Comparison of ENCODE assay signal across 17 cellular contexts in the genomic region with DNA sequence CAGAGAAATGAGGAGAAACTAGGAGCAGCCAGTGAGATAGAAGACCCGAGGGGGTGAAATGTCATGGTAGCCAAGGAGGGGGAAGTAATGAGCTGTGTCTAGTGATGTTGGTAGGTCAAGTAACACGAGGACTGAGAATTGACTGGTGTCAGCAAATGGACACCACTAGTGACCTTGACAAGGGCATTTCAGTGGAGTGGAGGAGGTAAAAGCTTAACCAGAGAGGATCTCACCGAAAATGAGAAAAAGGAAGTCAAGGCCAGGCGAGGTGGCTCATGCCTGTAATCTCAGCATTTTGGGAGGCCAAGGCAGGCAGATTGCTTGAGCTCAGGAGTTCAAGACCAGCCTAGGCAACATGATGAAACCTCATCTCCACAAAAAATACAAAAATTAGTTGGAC. TPM values are rescaled to one million over a fixed set of nuclear protein-coding genes. Genes with fewer than 3 reads are reported as not detected.
A peak's percentile ranks its signal among the peaks of the same experiment; 100 is the strongest.
DNase-seq lines count a peak whose midpoint lies in the region; ATAC-seq lines count a peak whose summit lies in the region.
"Had no signal": no experiment of that assay in that cellular context is flagged by ENCODE, and none has a peak within 500 bp of the region (broad histone marks: within the 10 kb centered on the region; RNA-seq: fewer than 3 reads in every experiment).

No MANE protein-coding gene starts in this region.

- no peaks in the 10 kb centered on the region for H3K36me3 ChIP-seq in CD4-positive, CD25-positive, alpha-beta regulatory T cell (ENCODE audit: control insufficient read depth, insufficient read depth, low read length)
- H3K36me3 ChIP-seq: BLaER1 treated with 17β-estradiol and CSF1 and Interleukin-3, amounts not matched to agents 10 nM and 100 nM had no signal

- H3K27me3 Mint-ChIP-seq in CD4-positive, CD25-positive, alpha-beta regulatory T cell, result peaks cover 23% of the 10 kb centered on the region
- H3K27me3 Mint-ChIP-seq in T-helper 17 cell, result peaks cover 6% of the 10 kb centered on the region
- peaks cover 13% of the 10 kb centered on the region for H3K27me3 Mint-ChIP-seq in stimulated activated memory B cell treated with anti-CD40 and anti-IgM and Interleukin-4, amounts not matched to agents 10 μg/mL and 1 μg/mL and 100 μg/mL, for 72 hours
- peaks cover 2% of the 10 kb centered on the region for H3K27me3 Mint-ChIP-seq in activated CD4-positive, alpha-beta T cell treated with anti-CD3 and anti-CD28 coated beads, Interleukin-2, amount 10 ng/mL, durations not matched to agents 24 days and 14 days

- intact Hi-C loops in activated CD4-positive, alpha-beta T cell treated with anti-CD3 and anti-CD28 coated beads, Interleukin-2, amount 10 ng/mL, durations not matched to agents 24 days and 14 days (cut with micrococcal nuclease), result loop anchor here (10.0 kb wide), 1 partner anchor 668 kb away; a partner anchor contains a TSS

- DNase-seq in CD4-positive, CD25-positive, alpha-beta regulatory T cell, result no peak
- DNase-seq in T-helper 17 cell, result no peak
- peak; percentile 55 for DNase-seq in mesenteric fat pad (ENCODE audit: low spot score)
- no peak for DNase-seq in left lobe of liver (ENCODE audit: low spot score)
- no peak for DNase-seq in Ammon's horn (ENCODE audit: low spot score)
- DNase-seq in activated CD4-positive, alpha-beta T cell treated with anti-CD3 and anti-CD28 coated beads, Interleukin-2, amount 10 ng/mL, durations not matched to agents 24 days and 14 days, result no peak
- DNase-seq: 8988T, Caco-2, HFFc6 had no signal

- H3K27ac ChIP-seq in CD4-positive, CD25-positive, alpha-beta regulatory T cell (ENCODE audit: insufficient read depth, low read length, poor library complexity, severe bottlenecking), result no peak overlapping the region
- H3K27ac ChIP-seq: BLaER1 treated with 17β-estradiol and CSF1 and Interleukin-3, amounts not matched to agents 10 nM and 100 nM had no signal

- H3K36me3 Mint-ChIP-seq in CD4-positive, CD25-positive, alpha-beta regulatory T cell, result peaks cover 4% of the 10 kb centered on the region
- H3K36me3 Mint-ChIP-seq in T-helper 17 cell (ENCODE audit: low read depth), result peaks cover 5% of the 10 kb centered on the region
- no peaks in the 10 kb centered on the region for H3K36me3 Mint-ChIP-seq in stimulated activated memory B cell treated with anti-CD40 and anti-IgM and Interleukin-4, amounts not matched to agents 10 μg/mL and 1 μg/mL and 100 μg/mL, for 72 hours
- H3K36me3 Mint-ChIP-seq in activated CD4-positive, alpha-beta T cell treated with anti-CD3 and anti-CD28 coated beads, Interleukin-2, amount 10 ng/mL, durations not matched to agents 24 days and 14 days (ENCODE audit: low read depth), result no peaks in the 10 kb centered on the region

- H3K4me3 ChIP-seq in CD4-positive, CD25-positive, alpha-beta regulatory T cell (ENCODE audit: low read depth, low read length), result no peak overlapping the region
- H3K4me3 ChIP-seq: BLaER1 treated with 17β-estradiol and CSF1 and Interleukin-3, amounts not matched to agents 10 nM and 100 nM; GM23338 had no signal

- peaks cover 3% of the 10 kb centered on the region for H3K27me3 ChIP-seq in CD4-positive, CD25-positive, alpha-beta regulatory T cell (ENCODE audit: control insufficient read depth, insufficient read depth, low read length)
- H3K27me3 ChIP-seq: BLaER1 treated with 17β-estradiol and CSF1 and Interleukin-3, amounts not matched to agents 10 nM and 100 nM had no signal

- H3K9me3 ChIP-seq in CD4-positive, CD25-positive, alpha-beta regulatory T cell (ENCODE audit: control insufficient read depth in 2 of 2, low read length in 2 of 2), result no peaks in the 10 kb centered on the region
- no peaks in the 10 kb centered on the region for H3K9me3 ChIP-seq in T-helper 17 cell (ENCODE audit: control insufficient read depth, low read length, poor library complexity, severe bottlenecking)
- H3K9me3 ChIP-seq: BLaER1 treated with 17β-estradiol and CSF1 and Interleukin-3, amounts not matched to agents 10 nM and 100 nM; Caco-2 had no signal

- no peaks in the 10 kb centered on the region for H3K9me3 Mint-ChIP-seq in CD4-positive, CD25-positive, alpha-beta regulatory T cell
- no peaks in the 10 kb centered on the region for H3K9me3 Mint-ChIP-seq in stimulated activated memory B cell treated with anti-CD40 and anti-IgM and Interleukin-4, amounts not matched to agents 10 μg/mL and 1 μg/mL and 100 μg/mL, for 72 hours
- peaks cover 4% of the 10 kb centered on the region for H3K9me3 Mint-ChIP-seq in activated CD4-positive, alpha-beta T cell treated with anti-CD3 and anti-CD28 coated beads, Interleukin-2, amount 10 ng/mL, durations not matched to agents 24 days and 14 days
- H3K9me3 Mint-ChIP-seq: GM23338, HFFc6, IgD-negative memory B cell had no signal

- H3K4me1 Mint-ChIP-seq in CD4-positive, CD25-positive, alpha-beta regulatory T cell, result peaks cover 10 to 45% (median 21%) of the 10 kb centered on the region in 4 donors
- H3K4me1 Mint-ChIP-seq in T-helper 17 cell, result peaks cover 24% of the 10 kb centered on the region
- peaks cover 30% of the 10 kb centered on the region for H3K4me1 Mint-ChIP-seq in stimulated activated memory B cell treated with anti-CD40 and anti-IgM and Interleukin-4, amounts not matched to agents 10 μg/mL and 1 μg/mL and 100 μg/mL, for 72 hours
- peaks cover 26% of the 10 kb centered on the region for H3K4me1 Mint-ChIP-seq in activated CD4-positive, alpha-beta T cell treated with anti-CD3 and anti-CD28 coated beads, Interleukin-2, amount 10 ng/mL, durations not matched to agents 24 days and 14 days

- peaks cover 16% of the 10 kb centered on the region for H3K4me1 ChIP-seq in CD4-positive, CD25-positive, alpha-beta regulatory T cell (ENCODE audit: control insufficient read depth, insufficient read depth, low read length, poor library complexity, severe bottlenecking)
- H3K4me1 ChIP-seq: Caco-2 had no signal

- peak overlapping the region in 1 of 3 donors; percentile 87 for H3K27ac Mint-ChIP-seq in CD4-positive, CD25-positive, alpha-beta regulatory T cell
- H3K27ac Mint-ChIP-seq in T-helper 17 cell, result peak overlapping the region; percentile 41
- H3K27ac Mint-ChIP-seq in stimulated activated memory B cell treated with anti-CD40 and anti-IgM and Interleukin-4, amounts not matched to agents 10 μg/mL and 1 μg/mL and 100 μg/mL, for 72 hours, result peak overlapping the region; percentile 7
- no peak overlapping the region for H3K27ac Mint-ChIP-seq in activated CD4-positive, alpha-beta T cell treated with anti-CD3 and anti-CD28 coated beads, Interleukin-2, amount 10 ng/mL, durations not matched to agents 24 days and 14 days
- H3K27ac Mint-ChIP-seq: B cell, GM23338, HFFc6, IgD-negative memory B cell had no signal

- peak overlapping the region in 3 of 4 donors; percentile 32 to 86 (median 62) for H3K4me3 Mint-ChIP-seq in CD4-positive, CD25-positive, alpha-beta regulatory T cell
- no peak overlapping the region for H3K4me3 Mint-ChIP-seq in T-helper 17 cell
- H3K4me3 Mint-ChIP-seq in stimulated activated memory B cell treated with anti-CD40 and anti-IgM and Interleukin-4, amounts not matched to agents 10 μg/mL and 1 μg/mL and 100 μg/mL, for 72 hours, result no peak overlapping the region
- H3K4me3 Mint-ChIP-seq in activated CD4-positive, alpha-beta T cell treated with anti-CD3 and anti-CD28 coated beads, Interleukin-2, amount 10 ng/mL, durations not matched to agents 24 days and 14 days, result no peak overlapping the region
- H3K4me3 Mint-ChIP-seq: B cell, GM23338, HFFc6 had no signal

- ATAC-seq in CD4-positive, CD25-positive, alpha-beta regulatory T cell (ENCODE audit: low read depth in 2 of 2), result no peak
- ATAC-seq in T-helper 17 cell, result no peak
- ATAC-seq in stimulated activated memory B cell treated with anti-CD40 and anti-IgM and Interleukin-4, amounts not matched to agents 10 μg/mL and 1 μg/mL and 100 μg/mL, for 72 hours, result no peak
- ATAC-seq in left lobe of liver, result no peak
- ATAC-seq in GM21576 (IDR thresholded peaks at IDR 0.05; ENCODE audit: unreplicated experiment), result no peak
- ATAC-seq: GM23338, HCT116, HepG2 had no signal

RNA-seq across cellular contexts. Expression of a gene that starts 3.0 kb away (rescaled TPM):
- 21.1 TPM for total RNA-seq in CD4-positive, CD25-positive, alpha-beta regulatory T cell
- 10 to 100 TPM; 13.6 to 16.5 (median 15.0) TPM for polyA plus RNA-seq in CD4-positive, CD25-positive, alpha-beta regulatory T cell
- 10 to 100 TPM; 13.5 to 16.8 TPM for total RNA-seq in T-helper 17 cell
- total RNA-seq in mesenteric fat pad, result 33.0 TPM
- total RNA-seq in left lobe of liver, result 35.5 TPM
- total RNA-seq in activated CD4-positive, alpha-beta T cell treated with anti-CD3 and anti-CD28 coated beads, Interleukin-2, amount 10 ng/mL, durations not matched to agents 24 days and 14 days, result 9.3 and 10.2 TPM in 2 replicates

RNA-seq across cellular contexts. Expression of a gene that starts 25.1 kb away (rescaled TPM):
- 5.4 TPM for total RNA-seq in CD4-positive, CD25-positive, alpha-beta regulatory T cell
- 1 to 10 TPM; 2.4 to 4.6 (median 3.2) TPM for polyA plus RNA-seq in CD4-positive, CD25-positive, alpha-beta regulatory T cell
- total RNA-seq in T-helper 17 cell (1 to 10 TPM; 1.9 to 3.9 TPM), mesenteric fat pad (24.5 TPM), left lobe of liver (16.9 TPM)
- 37.8 and 40.2 TPM in 2 replicates for total RNA-seq in activated CD4-positive, alpha-beta T cell treated with anti-CD3 and anti-CD28 coated beads, Interleukin-2, amount 10 ng/mL, durations not matched to agents 24 days and 14 days

Comparison
In these comparisons a context has a peak if more than half of its experiments do, and no peak if none do; other contexts are left out.
1. H3K4me3 Mint-ChIP-seq: peak in CD4-positive, CD25-positive, alpha-beta regulatory T cell (3 of 4); none in T-helper 17 cell (single experiment), stimulated activated memory B cell treated with anti-CD40 and anti-IgM and Interleukin-4, amounts not matched to agents 10 μg/mL and 1 μg/mL and 100 μg/mL, for 72 hours (single experiment) and activated CD4-positive, alpha-beta T cell treated with anti-CD3 and anti-CD28 coated beads, Interleukin-2, amount 10 ng/mL, durations not matched to agents 24 days and 14 days (single experiment).